In the genomic region with DNA sequence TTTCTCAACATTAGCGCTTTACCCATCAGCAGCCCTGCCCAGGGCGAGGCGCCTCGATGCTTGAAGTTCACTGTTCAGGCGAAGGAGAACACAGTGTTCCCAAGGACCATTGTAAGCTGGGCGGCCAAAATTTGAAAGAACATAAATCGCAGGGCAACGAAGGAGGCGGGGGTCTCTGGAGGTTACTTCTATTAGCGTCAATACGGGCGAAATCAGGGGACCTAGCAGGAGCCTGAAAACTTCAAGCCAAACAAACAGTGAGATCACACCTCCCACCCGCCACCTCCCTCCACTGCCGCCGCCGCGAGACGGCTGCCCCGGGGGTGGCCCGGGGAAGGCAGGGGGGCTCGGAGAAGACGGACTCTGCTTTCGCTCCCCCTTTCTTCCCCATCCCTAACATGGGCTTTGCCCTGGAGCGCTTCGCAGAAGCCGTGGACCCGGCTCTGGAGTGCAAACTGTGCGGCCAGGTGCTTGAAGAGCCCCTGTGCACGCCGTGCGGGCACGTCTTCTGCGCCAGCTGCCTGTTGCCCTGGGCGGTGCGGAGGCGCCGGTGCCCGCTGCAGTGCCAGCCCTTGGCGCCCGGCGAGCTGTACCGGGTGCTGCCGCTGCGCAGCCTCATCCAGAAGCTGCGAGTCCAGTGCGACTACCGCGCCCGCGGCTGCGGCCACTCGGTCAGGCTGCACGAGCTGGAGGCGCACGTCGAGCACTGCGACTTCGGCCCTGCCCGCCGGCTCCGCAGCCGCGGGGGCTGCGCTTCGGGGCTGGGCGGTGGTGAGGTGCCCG, we compare ENCODE assay signal across 8 cellular contexts. TPM values are rescaled to one million over a fixed set of nuclear protein-coding genes. Genes with fewer than 3 reads are reported as not detected.
DNase-seq lines count a peak whose midpoint lies in the region; ATAC-seq, FAIRE-seq and TF ChIP-seq lines count a peak whose summit lies in the region.

A gene (plus strand): TSS at position 263 of the 783 bp plus-strand sequence.

- ATAC-seq in omental fat pad (ENCODE audit: low FRiP score) (peak; percentile 45), GM21526 (IDR thresholded peaks at IDR 0.05; ENCODE audit: low FRiP score, unreplicated experiment) (no peak), GM18498 (IDR thresholded peaks at IDR 0.05; ENCODE audit: unreplicated experiment) (no peak)

- H3K4me1 Mint-ChIP-seq in glutamatergic neuron (ENCODE audit: low read depth, unreplicated experiment) = peaks cover 2% of the 10 kb centered on the region

- H3K36me3 Mint-ChIP-seq in glutamatergic neuron (ENCODE audit: unreplicated experiment) = no peaks in the 10 kb centered on the region

- peaks cover 1% of the 10 kb centered on the region for H3K9me3 Mint-ChIP-seq in glutamatergic neuron (ENCODE audit: unreplicated experiment)

- peak within 1 kb of the TSS; percentile 86 for H3K4me3 Mint-ChIP-seq in glutamatergic neuron (ENCODE audit: unreplicated experiment)

- peak; percentile 22 for DNase-seq in Ammon's horn (ENCODE audit: low spot score)
- DNase-seq in NCI-H1930 (lab: John Stamatoyannopoulos, UW) = peak; percentile 53 to 68
- peak; percentile 69 for DNase-seq in glutamatergic neuron
- no peak for DNase-seq in omental fat pad (ENCODE audit: low spot score)
- no peak for DNase-seq in GM12891 (ENCODE audit: insufficient read length, low spot score)
- no peak for DNase-seq in GOT3 (lab: John Stamatoyannopoulos, UW)

- peaks cover 16% of the 10 kb centered on the region for H3K27me3 Mint-ChIP-seq in glutamatergic neuron (ENCODE audit: unreplicated experiment)

- no peak for TF ChIP-seq POLR2A in GM12891 (IDR thresholded peaks at IDR 0.05; ENCODE audit: low read depth, low read length)

- TF ChIP-seq CTCF in glutamatergic neuron (IDR thresholded peaks at IDR 0.05; ENCODE audit: partially characterized antibody, unreplicated experiment) (no peak), omental fat pad (IDR thresholded peaks at IDR 0.05) (no peak)

- no peak for FAIRE-seq in GM12891 (lab: Jason Lieb, UNC)

- H3K27ac Mint-ChIP-seq in glutamatergic neuron (ENCODE audit: unreplicated experiment) = no peak within 1 kb of the TSS

TF ChIP-seq in GM12891, 5 proteins besides CTCF, POLR2A, EP300 and RAD21:
- TF ChIP-seq PAX5 (IDR thresholded peaks at IDR 0.05; ENCODE audit: insufficient read depth, low read length, severe bottlenecking) (no peak), TAF1 (IDR thresholded peaks at IDR 0.05; ENCODE audit: low read depth, low read length) (no peak), POLR2AphosphoS5 (IDR thresholded peaks at IDR 0.05; ENCODE audit: low read depth, low read length) (no peak), SPI1 (IDR thresholded peaks at IDR 0.05; ENCODE audit: low read depth, low read length) (no peak), POU2F2 (IDR thresholded peaks at IDR 0.05; ENCODE audit: low read depth, low read length) (no peak)

RNA-seq across cellular contexts. Expression of the gene that starts here (rescaled TPM):
- total RNA-seq in glutamatergic neuron (ENCODE audit: unreplicated experiment) (1.5 TPM), omental fat pad (1 to 10 TPM; 1.0 to 9.7 (median 4.3) TPM)
- polyA plus RNA-seq in GM12891 (2012; ENCODE audit: low read depth, missing spikeins) = not detected

Comparison
In these comparisons a context has a peak if more than half of its experiments do, and no peak if none do; other contexts are left out.
1. DNase-seq: peak in Ammon's horn (single experiment), NCI-H1930 (2 of 2) and glutamatergic neuron (single experiment); none in omental fat pad (single experiment), GM12891 (single experiment) and GOT3 (single experiment).